In genomic region chr3:169266351-169266750, GRCh38 we compare ENCODE assay signal across 28 cellular contexts.
"Had no signal": no experiment of that assay in that cellular context is flagged by ENCODE, and none has a peak within 500 bp of the region (broad histone marks: within the 10 kb centered on the region; RNA-seq: fewer than 3 reads in every experiment).

No MANE protein-coding gene starts in this region.

- H3K27ac ChIP-seq: brain microvascular endothelial cell, cardiac muscle cell, VCaP had no signal

- H3K9me3 ChIP-seq: MG63, SK-N-SH had no signal

- H3K4me2 ChIP-seq: SK-N-SH had no signal

- H3K4me1 Mint-ChIP-seq: activated CD4-positive, alpha-beta T cell treated with anti-CD3 and anti-CD28 coated beads, Interleukin-2, amount 10 ng/mL, durations not matched to agents 7 days and 5 days; activated T-helper 17 cell treated with anti-CD3 and anti-CD28 coated beads, Interleukin-2, amount 50 U/mL, for 72 hours had no signal

- H3K9ac ChIP-seq: SK-N-SH had no signal

- H3K27me3 ChIP-seq: brain microvascular endothelial cell, cardiac muscle cell, MG63 had no signal

- H3K4me3 Mint-ChIP-seq: activated CD4-positive, alpha-beta memory T cell treated with anti-CD3 and anti-CD28 coated beads for 36 hours; activated CD4-positive, alpha-beta T cell treated with anti-CD3 and anti-CD28 coated beads, Interleukin-2, amount 10 ng/mL, durations not matched to agents 7 days and 5 days; activated naive CD4-positive, alpha-beta T cell treated with anti-CD3 and anti-CD28 coated beads for 36 hours; activated naive CD8-positive, alpha-beta T cell; activated T-helper 17 cell treated with anti-CD3 and anti-CD28 coated beads, Interleukin-2, amount 50 U/mL, for 72 hours had no signal

- ATAC-seq: activated T-helper 17 cell treated with anti-CD3 and anti-CD28 coated beads, Interleukin-2, amount 50 U/mL, for 72 hours; Panc1; Right ventricle myocardium inferior had no signal

- DNase-seq: activated CD4-positive, alpha-beta memory T cell treated with anti-CD3 and anti-CD28 coated beads for 36 hours; activated CD4-positive, alpha-beta T cell treated with anti-CD3 and anti-CD28 coated beads, Interleukin-2, amount 10 ng/mL, durations not matched to agents 7 days and 5 days; activated CD4-positive, CD25-positive, alpha-beta regulatory T cell; activated CD8-positive, alpha-beta memory T cell treated with anti-CD3 and anti-CD28 coated beads for 24 hours; activated gamma-delta T cell; activated naive CD4-positive, alpha-beta T cell treated with anti-CD3 and anti-CD28 coated beads for 36 hours; activated T-cell treated with anti-CD3 and anti-CD28 coated beads for 4 hours; activated T-cell treated with anti-CD3 and anti-CD28 coated beads, Interleukin-2, amount 50 U/mL, for 48 hours; brain microvascular endothelial cell; MG63; MV-4-11; NCI-H1092 treated with DMSO at 0.1 percent for 48 hours; NCI-H1436; NCI-H1694 treated with DMSO at 0.1 percent for 48 hours; NCI-H2029 treated with DMSO at 0.1 percent for 48 hours; NCI-H2227 treated with DMSO at 0.1 percent for 48 hours; NCI-H446 treated with DMSO at 0.1 percent for 48 hours; NCI-H524 treated with DMSO at 0.1 percent for 48 hours; NCI-H774; RPMI8226; SK-N-SH; T-helper 1 cell had no signal

- H3K9me3 Mint-ChIP-seq: activated CD4-positive, alpha-beta memory T cell treated with anti-CD3 and anti-CD28 coated beads for 36 hours; activated CD4-positive, alpha-beta T cell treated with anti-CD3 and anti-CD28 coated beads, Interleukin-2, amount 10 ng/mL, durations not matched to agents 7 days and 5 days; activated naive CD4-positive, alpha-beta T cell treated with anti-CD3 and anti-CD28 coated beads for 36 hours; activated T-helper 17 cell treated with anti-CD3 and anti-CD28 coated beads, Interleukin-2, amount 50 U/mL, for 72 hours had no signal

- H3K36me3 Mint-ChIP-seq: activated CD4-positive, alpha-beta memory T cell treated with anti-CD3 and anti-CD28 coated beads for 36 hours; activated naive CD8-positive, alpha-beta T cell had no signal

- H3K9me2 ChIP-seq: SK-N-SH had no signal

- H3K4me3 ChIP-seq: cardiac muscle cell, MG63 had no signal

- H3K36me3 ChIP-seq: brain microvascular endothelial cell, cardiac muscle cell, MG63 had no signal

- H3K27ac Mint-ChIP-seq: activated CD4-positive, alpha-beta memory T cell treated with anti-CD3 and anti-CD28 coated beads for 36 hours; activated CD4-positive, alpha-beta T cell treated with anti-CD3 and anti-CD28 coated beads, Interleukin-2, amount 10 ng/mL, durations not matched to agents 7 days and 5 days; activated naive CD4-positive, alpha-beta T cell treated with anti-CD3 and anti-CD28 coated beads for 36 hours; activated naive CD8-positive, alpha-beta T cell; activated T-helper 17 cell treated with anti-CD3 and anti-CD28 coated beads, Interleukin-2, amount 50 U/mL, for 72 hours had no signal

- H3K27me3 Mint-ChIP-seq: activated CD4-positive, alpha-beta memory T cell treated with anti-CD3 and anti-CD28 coated beads for 36 hours; activated naive CD8-positive, alpha-beta T cell; activated T-helper 17 cell treated with anti-CD3 and anti-CD28 coated beads, Interleukin-2, amount 50 U/mL, for 72 hours had no signal
